Comparison of ENCODE assay signal across 13 cellular contexts in genomic region chr16:85982563-85982939, GRCh38.
DNase-seq lines count a peak whose midpoint lies in the region; ATAC-seq, FAIRE-seq and TF ChIP-seq lines count a peak whose summit lies in the region.
"Had no signal": no experiment of that assay in that cellular context is flagged by ENCODE, and none has a peak within 500 bp of the region (broad histone marks: within the 10 kb centered on the region; RNA-seq: fewer than 3 reads in every experiment).

No MANE protein-coding gene starts in this region.

- under 1% methylated on average over 19 of the region's 23 CpGs for WGBS in K562 (ENCODE audit: insufficient coverage, low coverage, missing lambda C conversion rate)

- H3K9me3 ChIP-seq in K562 (replicated peaks; ENCODE audit: control insufficient read depth, insufficient read depth, low read depth, low read length) (no peaks in the 10 kb centered on the region), lower lobe of right lung (no peaks in the 10 kb centered on the region), upper lobe of right lung (no peaks in the 10 kb centered on the region)
- H3K9me3 ChIP-seq: breast epithelium had no signal

- no peak overlapping the region for H3K9ac ChIP-seq in K562 (ENCODE audit: insufficient read depth in 1 of 2, low read depth in 2 of 2, low read length in 2 of 2)

- no peak for TF ChIP-seq EP300 in K562 (IDR thresholded peaks at IDR 0.05; ENCODE audit: low read length)

- no peak for ATAC-seq in K562
- ATAC-seq in lower lobe of right lung: peak; percentile 50 to 77
- peak; percentile 72 for ATAC-seq in upper lobe of right lung
- no peak for ATAC-seq in GM19397 (IDR thresholded peaks at IDR 0.05; ENCODE audit: unreplicated experiment)
- ATAC-seq in HG02588 (IDR thresholded peaks at IDR 0.05; ENCODE audit: unreplicated experiment): no peak
- ATAC-seq: activated CD4-positive, CD25-positive, alpha-beta regulatory T cell treated with anti-CD3 and anti-CD28 coated beads, Interleukin-2, amount 50 U/mL, for 24 hours had no signal

- intact Hi-C loops in K562 (cut with micrococcal nuclease): no loop called here
- intact Hi-C loops in lower lobe of right lung (cut with DNase I): loop anchor here (10.0 kb wide), 1 partner anchor 158 kb away; no protein-coding TSS in a partner anchor
- intact Hi-C loops in upper lobe of right lung (cut with DNase I): no loop called here

- H3K36me3 Mint-ChIP-seq in mesothelial cell of epicardium: no peaks in the 10 kb centered on the region
- H3K36me3 Mint-ChIP-seq: activated naive CD4-positive, alpha-beta T cell treated with anti-CD3 and anti-CD28 coated beads, Interleukin-2, amount 10 ng/mL, durations not matched to agents 7 days and 5 days had no signal

- no peak for TF ChIP-seq RAD21 in K562 (CRISPR knock-in tag; conservative IDR thresholded peaks at IDR 0.05 in 1 of 2, IDR thresholded peaks at IDR 0.05 in 1 of 2)

- H3K27me3 ChIP-seq in K562 (ENCODE audit: control insufficient read depth in 2 of 2, insufficient read depth in 2 of 2, low read length in 2 of 2) (peaks cover 60 to 83% of the 10 kb centered on the region in 2 experiments), lower lobe of right lung (ENCODE audit: low read depth) (peaks cover 16% of the 10 kb centered on the region), upper lobe of right lung (no peaks in the 10 kb centered on the region)

- CTCF ChIA-PET in K562 (lab: Yijun Ruan, JAX; ENCODE audit: low intra/inter-chr PET ratio): no interaction called here

- H3K4me1 Mint-ChIP-seq in mesothelial cell of epicardium: peaks cover 21% of the 10 kb centered on the region

- no peak overlapping the region for H3K4me2 ChIP-seq in K562 (ENCODE audit: insufficient read depth, low read length)

- no peak for TF ChIP-seq POLR2A in K562 (conservative IDR thresholded peaks at IDR 0.05)

- TF ChIP-seq CTCF in K562 (IDR thresholded peaks at IDR 0.05 in 2 of 3, conservative IDR thresholded peaks at IDR 0.05 in 1 of 3; ENCODE audit: insufficient read depth in 2 of 3, low read depth in 1 of 3, low read length in 3 of 3) (no peak), lower lobe of right lung (IDR thresholded peaks at IDR 0.05) (no peak), upper lobe of right lung (IDR thresholded peaks at IDR 0.05) (no peak), mesothelial cell of epicardium (IDR thresholded peaks at IDR 0.05; ENCODE audit: unreplicated experiment) (no peak)

- no peaks in the 10 kb centered on the region for H3K27me3 Mint-ChIP-seq in mesothelial cell of epicardium (ENCODE audit: low read depth)

- no peaks in the 10 kb centered on the region for H3K9me1 ChIP-seq in K562 (ENCODE audit: control insufficient read depth, insufficient read depth, low read length)

- POLR2A ChIA-PET in K562 (lab: Yijun Ruan, JAX): no interaction called here

- H3K9me3 Mint-ChIP-seq in mesothelial cell of epicardium: no peaks in the 10 kb centered on the region
- H3K9me3 Mint-ChIP-seq: activated naive CD4-positive, alpha-beta T cell treated with anti-CD3 and anti-CD28 coated beads, Interleukin-2, amount 10 ng/mL, durations not matched to agents 7 days and 5 days had no signal

- H3K4me3 Mint-ChIP-seq in mesothelial cell of epicardium: no peak overlapping the region
- H3K4me3 Mint-ChIP-seq: activated naive CD4-positive, alpha-beta T cell treated with anti-CD3 and anti-CD28 coated beads, Interleukin-2, amount 10 ng/mL, durations not matched to agents 7 days and 5 days had no signal

- H3K36me3 ChIP-seq in K562 (ENCODE audit: control insufficient read depth, insufficient read depth, low read length) (no peaks in the 10 kb centered on the region), lower lobe of right lung (no peaks in the 10 kb centered on the region), upper lobe of right lung (no peaks in the 10 kb centered on the region)
- H3K36me3 ChIP-seq: breast epithelium had no signal

- H2AFZ ChIP-seq in K562 (ENCODE audit: low read depth, low read length): no peak overlapping the region

- H3K27ac Mint-ChIP-seq in mesothelial cell of epicardium: no peak overlapping the region
- H3K27ac Mint-ChIP-seq: activated naive CD4-positive, alpha-beta T cell treated with anti-CD3 and anti-CD28 coated beads, Interleukin-2, amount 10 ng/mL, durations not matched to agents 7 days and 5 days had no signal

- H3K27ac ChIP-seq in K562 (ENCODE audit: extremely low read depth, low read depth, low read length): no peak overlapping the region
- H3K27ac ChIP-seq in lower lobe of right lung: peak overlapping the region; percentile 11
- no peak overlapping the region for H3K27ac ChIP-seq in upper lobe of right lung
- H3K27ac ChIP-seq: breast epithelium, C4-2B had no signal

- no peaks in the 10 kb centered on the region for H3K79me2 ChIP-seq in K562 (ENCODE audit: control insufficient read depth, insufficient read depth, low read length)

- peaks cover 7% of the 10 kb centered on the region; the same call in 1 of the 2 replicates for H4K20me1 ChIP-seq in K562 (replicated peaks; ENCODE audit: control insufficient read depth, insufficient read depth, low read length)

- no TSS peak for BruUV-seq in K562 (replicated peaks; lab: Mats Ljungman, UMichigan)

- H3K4me1 ChIP-seq in K562 (replicated peaks in 1 of 2; ENCODE audit: control insufficient read depth in 2 of 2, insufficient read depth in 2 of 2, low read length in 2 of 2) (no peaks in the 10 kb centered on the region), lower lobe of right lung (peaks cover 48% of the 10 kb centered on the region), upper lobe of right lung (peaks cover 24% of the 10 kb centered on the region)
- H3K4me1 ChIP-seq: breast epithelium had no signal

- H3K4me3 ChIP-seq in K562: no peak overlapping the region
- H3K4me3 ChIP-seq in lower lobe of right lung: no peak overlapping the region
- no peak overlapping the region for H3K4me3 ChIP-seq in upper lobe of right lung
- H3K4me3 ChIP-seq: breast epithelium had no signal

- DNase-seq in MV-4-11 (lab: John Stamatoyannopoulos, UW): peak; percentile 97
- DNase-seq in K562 (ENCODE audit: extremely low read depth in 1 of 4, low spot score in 3 of 4): no peak
- DNase-seq in lower lobe of right lung: peak; percentile 88
- DNase-seq in upper lobe of right lung: peak; percentile 88
- DNase-seq in mesothelial cell of epicardium (ENCODE audit: low spot score in 2 of 2, unreplicated experiment in 2 of 2): no peak
- DNase-seq: activated naive CD4-positive, alpha-beta T cell treated with anti-CD3 and anti-CD28 coated beads, Interleukin-2, amount 10 ng/mL, durations not matched to agents 7 days and 5 days; EL; NCI-H2227 treated with DMSO at 0.1 percent for 48 hours had no signal

- in situ Hi-C loops in K562 (cut with MboI): no loop called here

- no peak for FAIRE-seq in K562 (lab: Jason Lieb, UNC)

TF ChIP-seq in K562, 482 proteins besides CTCF, POLR2A, EP300 and RAD21:
- TF ChIP-seq ESRRB (CRISPR knock-in tag; IDR thresholded peaks at IDR 0.05; ENCODE audit: borderline replicate concordance): no peak
- 0 out of 2 replicates have a peak, but pooled peaks have one; percentile 23 for TF ChIP-seq CEBPB (tag; IDR thresholded peaks at IDR 0.05)

Comparison
In these comparisons a context has a peak if more than half of its experiments do, and no peak if none do; other contexts are left out.
1. DNase-seq: peak in MV-4-11 (single experiment), lower lobe of right lung (single experiment) and upper lobe of right lung (single experiment); none in K562 (0 of 4) and mesothelial cell of epicardium (0 of 2).
2. ATAC-seq: peak in lower lobe of right lung (2 of 2) and upper lobe of right lung (single experiment); none in K562 (single experiment), GM19397 (single experiment) and HG02588 (single experiment).